In genomic region chr11:1815751-1816150, GRCh38 we compare ENCODE assay signal across 41 cellular contexts. TPM values are rescaled to one million over a fixed set of nuclear protein-coding genes. Genes with fewer than 3 reads are reported as not detected.
"Had no signal": no experiment of that assay in that cellular context is flagged by ENCODE, and none has a peak within 500 bp of the region (broad histone marks: within the 10 kb centered on the region; RNA-seq: fewer than 3 reads in every experiment).

No MANE protein-coding gene starts in this region.

- H3K4me1 ChIP-seq: adrenal gland, body of pancreas, breast epithelium had no signal

- H3K36me3 Mint-ChIP-seq: activated naive CD4-positive, alpha-beta T cell treated with anti-CD3 and anti-CD28 coated beads, Interleukin-2, amount 10 ng/mL, durations not matched to agents 7 days and 5 days; activated naive CD4-positive, alpha-beta T cell treated with anti-CD3 and anti-CD28 coated beads, Interleukin-2, amount 50 U/mL, for 24 hours; activated naive CD4-positive, alpha-beta T cell treated with anti-CD3 and anti-CD28 coated beads, Interleukin-2, amount 50 U/mL, for 72 hours; activated naive CD8-positive, alpha-beta T cell; activated naive CD8-positive, alpha-beta T cell treated with anti-CD3 and anti-CD28 coated beads for 36 hours; activated naive CD8-positive, alpha-beta T cell treated with anti-CD3 and anti-CD28 coated beads, Interleukin-2, amount 10 ng/mL, durations not matched to agents 7 days and 5 days; brain had no signal

- H3K4me3 Mint-ChIP-seq: activated naive CD4-positive, alpha-beta T cell treated with anti-CD3 and anti-CD28 coated beads for 36 hours; activated naive CD4-positive, alpha-beta T cell treated with anti-CD3 and anti-CD28 coated beads, Interleukin-2, amount 10 ng/mL, durations not matched to agents 7 days and 5 days; activated naive CD4-positive, alpha-beta T cell treated with anti-CD3 and anti-CD28 coated beads, Interleukin-2, amount 50 U/mL, for 24 hours; activated naive CD8-positive, alpha-beta T cell; activated naive CD8-positive, alpha-beta T cell treated with anti-CD3 and anti-CD28 coated beads for 36 hours; activated naive CD8-positive, alpha-beta T cell treated with anti-CD3 and anti-CD28 coated beads, Interleukin-2, amount 10 ng/mL, durations not matched to agents 7 days and 5 days; activated naive CD8-positive, alpha-beta T cell treated with anti-CD3 and anti-CD28 coated beads, Interleukin-2, amount 50 U/mL, for 24 hours; activated T-cell treated with anti-CD3 and anti-CD28 coated beads, Interleukin-2, amount 50 U/mL, for 24 hours; activated T-cell treated with anti-CD3 and anti-CD28 coated beads, Interleukin-2, amount 50 U/mL, for 72 hours; activated T-helper 1 cell treated with anti-CD3 and anti-CD28 coated beads, Interleukin-12 subunit alpha, Interleukin-12 subunit beta, Interleukin-2, Interleukin-4 antibody, amounts not matched to agents 30 ng/mL and 10 ng/mL and 1 ng/mL, durations not matched to agents 14 hours and 24 hours and 36 hours; activated T-helper 17 cell treated with anti-CD3 and anti-CD28 coated beads, Interleukin-2, amount 50 U/mL, for 72 hours; brain; central memory CD8-positive, alpha-beta T cell had no signal

- H3K27ac ChIP-seq: adrenal gland, body of pancreas, brain microvascular endothelial cell, breast epithelium, cardiac muscle cell had no signal

- DNase-seq: activated effector memory CD4-positive, alpha-beta T cell treated with anti-CD3 and anti-CD28 coated beads, Interleukin-2, amount 50 U/mL, for 16 hours; activated effector memory CD4-positive, alpha-beta T cell treated with Interleukin-2 at 50 U/mL for 16 hours; activated gamma-delta T cell; activated gamma-delta T cell treated with Interleukin-2 at 50 U/mL for 16 hours; activated naive CD4-positive, alpha-beta T cell; activated naive CD4-positive, alpha-beta T cell treated with anti-CD3 and anti-CD28 coated beads for 36 hours; activated naive CD4-positive, alpha-beta T cell treated with anti-CD3 and anti-CD28 coated beads, Interleukin-2, amount 10 ng/mL, durations not matched to agents 7 days and 5 days; activated naive CD4-positive, alpha-beta T cell treated with anti-CD3 and anti-CD28 coated beads, Interleukin-2, amount 50 U/mL, for 16 hours; activated naive CD4-positive, alpha-beta T cell treated with Interleukin-2 at 50 U/mL for 16 hours; activated naive CD8-positive, alpha-beta T cell treated with anti-CD3 and anti-CD28 coated beads for 36 hours; activated naive CD8-positive, alpha-beta T cell treated with anti-CD3 and anti-CD28 coated beads, Interleukin-2, amount 10 ng/mL, durations not matched to agents 7 days and 5 days; activated naive CD8-positive, alpha-beta T cell treated with anti-CD3 and anti-CD28 coated beads, Interleukin-2, amount 50 U/mL, for 24 hours; activated T-cell treated with anti-CD3 and anti-CD28 coated beads for 4 hours; activated T-cell treated with anti-CD3 and anti-CD28 coated beads, Interleukin-2, amount 50 U/mL, for 1 hour; activated T-cell treated with anti-CD3 and anti-CD28 coated beads, Interleukin-2, amount 50 U/mL, for 24 hours; activated T-cell treated with anti-CD3 and anti-CD28 coated beads, Interleukin-2, amount 50 U/mL, for 48 hours; activated T-cell treated with anti-CD3 and anti-CD28 coated beads, Interleukin-2, amount 50 U/mL, for 72 hours; adrenal gland; amniotic stem cell; amygdala; anterior cingulate cortex; aorta; body of pancreas; brain microvascular endothelial cell; caudate nucleus; central memory CD4-positive, alpha-beta T cell; cerebellar nuclear complex had no signal

- ATAC-seq: activated naive CD4-positive, alpha-beta T cell treated with anti-CD3 and anti-CD28 coated beads, Interleukin-2, amount 50 U/mL, for 72 hours; activated naive CD8-positive, alpha-beta T cell treated with anti-CD3 and anti-CD28 coated beads, Interleukin-2, amount 50 U/mL, for 24 hours; activated T-cell treated with anti-CD3 and anti-CD28 coated beads, Interleukin-2, amount 50 U/mL, for 72 hours; activated T-helper 17 cell treated with anti-CD3 and anti-CD28 coated beads, Interleukin-2, amount 50 U/mL, for 72 hours; body of pancreas had no signal

- H3K9me3 ChIP-seq: adrenal gland, ascending aorta, body of pancreas had no signal

- H3K27me3 Mint-ChIP-seq: activated naive CD4-positive, alpha-beta T cell treated with anti-CD3 and anti-CD28 coated beads, Interleukin-2, amount 50 U/mL, for 24 hours; activated naive CD8-positive, alpha-beta T cell had no signal

- H3K27me3 ChIP-seq: adrenal gland, ascending aorta, body of pancreas, brain microvascular endothelial cell, breast epithelium, cardiac muscle cell had no signal

- H3K36me3 ChIP-seq: adrenal gland, ascending aorta, brain microvascular endothelial cell, breast epithelium, cardiac muscle cell had no signal

- H3K4me1 Mint-ChIP-seq: activated naive CD4-positive, alpha-beta T cell treated with anti-CD3 and anti-CD28 coated beads, Interleukin-2, amount 10 ng/mL, durations not matched to agents 7 days and 5 days; activated naive CD4-positive, alpha-beta T cell treated with anti-CD3 and anti-CD28 coated beads, Interleukin-2, amount 50 U/mL, for 24 hours; activated naive CD8-positive, alpha-beta T cell treated with anti-CD3 and anti-CD28 coated beads for 36 hours; activated naive CD8-positive, alpha-beta T cell treated with anti-CD3 and anti-CD28 coated beads, Interleukin-2, amount 10 ng/mL, durations not matched to agents 7 days and 5 days; activated naive CD8-positive, alpha-beta T cell treated with anti-CD3 and anti-CD28 coated beads, Interleukin-2, amount 50 U/mL, for 24 hours; activated T-helper 17 cell treated with anti-CD3 and anti-CD28 coated beads, Interleukin-2, amount 50 U/mL, for 72 hours; brain; central memory CD8-positive, alpha-beta T cell had no signal

- H3K9me3 Mint-ChIP-seq: activated naive CD4-positive, alpha-beta T cell treated with anti-CD3 and anti-CD28 coated beads for 36 hours; activated naive CD4-positive, alpha-beta T cell treated with anti-CD3 and anti-CD28 coated beads, Interleukin-2, amount 50 U/mL, for 24 hours; activated naive CD8-positive, alpha-beta T cell treated with anti-CD3 and anti-CD28 coated beads for 36 hours; activated naive CD8-positive, alpha-beta T cell treated with anti-CD3 and anti-CD28 coated beads, Interleukin-2, amount 50 U/mL, for 24 hours; activated T-cell treated with anti-CD3 and anti-CD28 coated beads, Interleukin-2, amount 50 U/mL, for 24 hours; activated T-helper 1 cell treated with anti-CD3 and anti-CD28 coated beads, Interleukin-12 subunit alpha, Interleukin-12 subunit beta, Interleukin-2, Interleukin-4 antibody, amounts not matched to agents 30 ng/mL and 10 ng/mL and 1 ng/mL, durations not matched to agents 14 hours and 24 hours and 36 hours; activated T-helper 17 cell treated with anti-CD3 and anti-CD28 coated beads, Interleukin-2, amount 50 U/mL, for 72 hours; activated T-helper 2 cell treated with anti-CD3 and anti-CD28 coated beads, Interferon-gamma antibody, Interleukin-2, Interleukin-4, amounts not matched to agents 10 μg/mL and 5 μg/mL and 100 μg/mL, durations not matched to agents 14 hours and 24 hours and 36 hours; central memory CD8-positive, alpha-beta T cell had no signal

- H3K4me3 ChIP-seq: adrenal gland, ascending aorta, body of pancreas, breast epithelium, cardiac muscle cell had no signal

RNA-seq across cellular contexts. Expression of gene SYT8, which starts 19.0 kb away (rescaled TPM):
- total RNA-seq: activated naive CD4-positive, alpha-beta T cell treated with anti-CD3 and anti-CD28 coated beads for 36 hours; activated naive CD4-positive, alpha-beta T cell treated with anti-CD3 and anti-CD28 coated beads, Interleukin-2, amount 50 U/mL, for 72 hours; activated naive CD8-positive, alpha-beta T cell treated with anti-CD3 and anti-CD28 coated beads for 36 hours; activated naive CD8-positive, alpha-beta T cell treated with anti-CD3 and anti-CD28 coated beads, Interleukin-2, amount 10 ng/mL, durations not matched to agents 7 days and 5 days; activated T-cell treated with anti-CD3 and anti-CD28 coated beads, Interleukin-2, amount 50 U/mL, for 72 hours; activated T-helper 1 cell treated with anti-CD3 and anti-CD28 coated beads, Interleukin-12 subunit alpha, Interleukin-12 subunit beta, Interleukin-2, Interleukin-4 antibody, amounts not matched to agents 30 ng/mL and 10 ng/mL and 1 ng/mL, durations not matched to agents 14 hours and 24 hours and 36 hours; activated T-helper 17 cell treated with anti-CD3 and anti-CD28 coated beads, Interleukin-2, amount 50 U/mL, for 72 hours; activated T-helper 2 cell treated with anti-CD3 and anti-CD28 coated beads, Interferon-gamma antibody, Interleukin-2, Interleukin-4, amounts not matched to agents 10 μg/mL and 5 μg/mL and 100 μg/mL, durations not matched to agents 14 hours and 24 hours and 36 hours; ascending aorta; cardiac muscle cell; cardiac septum; cerebellum had no signal
- polyA plus RNA-seq: cardiac muscle cell had no signal

RNA-seq across cellular contexts. Expression of gene TNNI2, which starts 23.0 kb away (rescaled TPM):
- total RNA-seq: activated naive CD4-positive, alpha-beta T cell treated with anti-CD3 and anti-CD28 coated beads for 36 hours; activated naive CD4-positive, alpha-beta T cell treated with anti-CD3 and anti-CD28 coated beads, Interleukin-2, amount 50 U/mL, for 72 hours; activated T-helper 1 cell treated with anti-CD3 and anti-CD28 coated beads, Interleukin-12 subunit alpha, Interleukin-12 subunit beta, Interleukin-2, Interleukin-4 antibody, amounts not matched to agents 30 ng/mL and 10 ng/mL and 1 ng/mL, durations not matched to agents 14 hours and 24 hours and 36 hours; activated T-helper 17 cell treated with anti-CD3 and anti-CD28 coated beads, Interleukin-2, amount 50 U/mL, for 72 hours; ascending aorta; astrocyte; cerebellum had no signal

RNA-seq across cellular contexts. Expression of gene LSP1, which starts 37.1 kb away (rescaled TPM):
- total RNA-seq: cardiac muscle cell had no signal
